In genomic region chr5:159017787-159018186, GRCh38 we compare ENCODE assay signal across 1 cellular context.
TF ChIP-seq lines count a peak whose summit lies in the region.

No MANE protein-coding gene starts in this region.

TF ChIP-seq in HepG2, 621 proteins besides CTCF, POLR2A, EP300 and RAD21 (continued from another document):
- TF ChIP-seq STAG1 (CRISPR knock-in tag; IDR thresholded peaks at IDR 0.05) (no peak), ZNF281 (CRISPR knock-in tag; IDR thresholded peaks at IDR 0.05; ENCODE audit: borderline replicate concordance) (no peak), RFXAP (CRISPR knock-in tag; IDR thresholded peaks at IDR 0.05; ENCODE audit: borderline replicate concordance) (no peak), AHR (CRISPR knock-in tag; IDR thresholded peaks at IDR 0.05) (no peak), SOX5 (CRISPR knock-in tag; IDR thresholded peaks at IDR 0.05; ENCODE audit: borderline replicate concordance) (no peak), ZNF414 (CRISPR knock-in tag; IDR thresholded peaks at IDR 0.05) (no peak), ZBTB20 (CRISPR knock-in tag; IDR thresholded peaks at IDR 0.05; ENCODE audit: borderline replicate concordance, low read depth) (no peak), ZNF282 (IDR thresholded peaks at IDR 0.05; ENCODE audit: partially characterized antibody) (no peak), KDM4B (CRISPR knock-in tag; IDR thresholded peaks at IDR 0.05) (no peak), MEIS1 (CRISPR knock-in tag; IDR thresholded peaks at IDR 0.05; ENCODE audit: borderline replicate concordance) (no peak), PAXIP1 (CRISPR knock-in tag; conservative IDR thresholded peaks at IDR 0.05) (no peak), CREM (IDR thresholded peaks at IDR 0.05) (no peak), CREM (CRISPR knock-in tag; IDR thresholded peaks at IDR 0.05) (no peak), ZNF75D (CRISPR knock-in tag; IDR thresholded peaks at IDR 0.05; ENCODE audit: borderline replicate concordance) (no peak), ZSCAN29 (CRISPR knock-in tag; conservative IDR thresholded peaks at IDR 0.05) (no peak)
